Comparison of ENCODE assay signal across 28 cellular contexts in genomic region chr3:66363133-66363532, GRCh38.
A peak's percentile ranks its signal among the peaks of the same experiment; 100 is the strongest.
DNase-seq lines count a peak whose midpoint lies in the region; ATAC-seq and TF ChIP-seq lines count a peak whose summit lies in the region.
"Had no signal": no experiment of that assay in that cellular context is flagged by ENCODE, and none has a peak within 500 bp of the region (broad histone marks: within the 10 kb centered on the region; RNA-seq: fewer than 3 reads in every experiment).

No MANE protein-coding gene starts in this region.

- no peaks in the 10 kb centered on the region for H3K79me2 ChIP-seq in H9 (ENCODE audit: insufficient read depth, low read length)

- H3K14ac ChIP-seq in H9 (ENCODE audit: insufficient read depth, low read length): no peak overlapping the region

- ATAC-seq in GM21423 (IDR thresholded peaks at IDR 0.05; ENCODE audit: unreplicated experiment): no peak

- no peak overlapping the region for H3T11ph ChIP-seq in H9 (ENCODE audit: low read length)

- no peaks in the 10 kb centered on the region for H3K23me2 ChIP-seq in H9 (ENCODE audit: insufficient read length, low read depth, low read length, poor library complexity, severe bottlenecking)

- H3K27me3 ChIP-seq in H9 (ENCODE audit: insufficient read depth, low read length): no peaks in the 10 kb centered on the region
- H3K27me3 ChIP-seq: BLaER1 treated with 17β-estradiol and CSF1 and Interleukin-3, amounts not matched to agents 10 nM and 100 nM; neutrophil; testis; vagina had no signal

- H2BK12ac ChIP-seq in H9 (ENCODE audit: insufficient read length, low read depth, low read length): no peak overlapping the region

- no CpG with 5 or more reads among the region's 5 CpGs for WGBS in H9 (ENCODE audit: extremely low coverage, insufficient read length, low lambda C conversion rate)

- peaks cover 23 to 26% of the 10 kb centered on the region in 2 experiments for H3K4me1 Mint-ChIP-seq in H9
- H3K4me1 Mint-ChIP-seq in nephron: peaks cover 39% of the 10 kb centered on the region
- H3K4me1 Mint-ChIP-seq: activated naive CD8-positive, alpha-beta T cell treated with anti-CD3 and anti-CD28 coated beads, Interleukin-2, amount 10 ng/mL, durations not matched to agents 7 days and 5 days had no signal

- TF ChIP-seq CTCF in H9 (conservative IDR thresholded peaks at IDR 0.05): no peak
- no peak for TF ChIP-seq CTCF in fibroblast of villous mesenchyme (IDR thresholded peaks at IDR 0.05; ENCODE audit: insufficient read depth, low read depth, low read length)
- no peak for TF ChIP-seq CTCF in nephron (IDR thresholded peaks at IDR 0.05; ENCODE audit: unreplicated experiment in 3 of 3)

- H2AFZ ChIP-seq in H9 (ENCODE audit: low read length): no peak overlapping the region

- no peak overlapping the region for H2AK5ac ChIP-seq in H9 (ENCODE audit: insufficient read length, low read length)

- H3K9ac ChIP-seq in H9 (ENCODE audit: extremely low read depth, insufficient read length, low read length): no peak overlapping the region
- H3K9ac ChIP-seq: BLaER1 treated with 17β-estradiol and CSF1 and Interleukin-3, amounts not matched to agents 10 nM and 100 nM had no signal

- no peaks in the 10 kb centered on the region for H3K36me3 Mint-ChIP-seq in H9 (ENCODE audit: insufficient read depth in 1 of 3, low read depth in 3 of 3)
- H3K36me3 Mint-ChIP-seq in nephron (ENCODE audit: low read depth): peaks cover under 1% of the 10 kb centered on the region

- H3K9me3 Mint-ChIP-seq in H9 (no peaks in the 10 kb centered on the region), nephron (no peaks in the 10 kb centered on the region)
- H3K9me3 Mint-ChIP-seq: activated CD4-positive, alpha-beta memory T cell treated with anti-CD3 and anti-CD28 coated beads for 36 hours; activated naive CD8-positive, alpha-beta T cell treated with anti-CD3 and anti-CD28 coated beads, Interleukin-2, amount 10 ng/mL, durations not matched to agents 7 days and 5 days; immature natural killer cell had no signal

- H4K5ac ChIP-seq in H9 (ENCODE audit: insufficient read length, low read depth, low read length): no peak overlapping the region

- no peak overlapping the region for H3K4me2 ChIP-seq in H9 (ENCODE audit: insufficient read depth, insufficient read length, low read length)
- H3K4me2 ChIP-seq: BLaER1 treated with 17β-estradiol and CSF1 and Interleukin-3, amounts not matched to agents 10 nM and 100 nM had no signal

- DNase-seq in H9 (no peak), RPMI7951 (ENCODE audit: low read depth) (peak; percentile 34), fibroblast of villous mesenchyme (ENCODE audit: low read depth) (peak; percentile 85), NCI-H187 treated with DMSO at 0.1 percent for 48 hours (lab: John Stamatoyannopoulos, UW) (no peak), NCI-H524 treated with DMSO at 0.1 percent for 48 hours (lab: John Stamatoyannopoulos, UW) (no peak), putamen (ENCODE audit: low spot score) (no peak)
- DNase-seq: activated CD4-positive, alpha-beta memory T cell treated with anti-CD3 and anti-CD28 coated beads for 36 hours; activated naive CD8-positive, alpha-beta T cell treated with anti-CD3 and anti-CD28 coated beads, Interleukin-2, amount 10 ng/mL, durations not matched to agents 7 days and 5 days; COR-L47; DMS79; effector CD8-positive, alpha-beta T cell; erythroblast; foreskin melanocyte; GF-D8; hippocampal formation; immature natural killer cell; NCI-H1694 treated with DMSO at 0.1 percent for 48 hours; NCI-H2171 treated with DMSO at 0.1 percent for 48 hours; NCI-H524; stimulated activated CD4-positive, alpha-beta T cell treated with anti-CD3 and anti-CD28 coated beads, Interleukin-4, amount 100 ng/mL, for 24 hours; stimulated activated naive CD4-positive, alpha-beta T cell treated with Interleukin-2 at 50 U/mL for 16 hours; SW 1271; testis had no signal

- no peaks in the 10 kb centered on the region for H3K79me1 ChIP-seq in H9 (ENCODE audit: insufficient read depth, low read depth, low read length, poor library complexity, severe bottlenecking)

- H2BK5ac ChIP-seq in H9 (ENCODE audit: insufficient read length, low read length): no peak overlapping the region

- peaks cover 5% of the 10 kb centered on the region; the same call in 1 of the 2 replicates for H3K4me1 ChIP-seq in H9 (ENCODE audit: insufficient read depth, low read length)
- H3K4me1 ChIP-seq: testis, vagina had no signal

- H4K91ac ChIP-seq in H9 (ENCODE audit: insufficient read length, low read depth, low read length): no peak overlapping the region

- no peaks in the 10 kb centered on the region for H3K9me3 ChIP-seq in H9 (ENCODE audit: control insufficient read depth, low read depth, low read length)
- H3K9me3 ChIP-seq: BLaER1 treated with 17β-estradiol and CSF1 and Interleukin-3, amounts not matched to agents 10 nM and 100 nM; neutrophil; testis; vagina had no signal

- H3K56ac ChIP-seq in H9 (ENCODE audit: insufficient read length, low read depth, low read length): no peak overlapping the region

- H3K18ac ChIP-seq in H9 (ENCODE audit: insufficient read length, low read depth, low read length): no peak overlapping the region

- no peak overlapping the region for H3K27ac ChIP-seq in H9 (ENCODE audit: insufficient read length, low read depth, low read length)
- H3K27ac ChIP-seq: BLaER1 treated with 17β-estradiol and CSF1 and Interleukin-3, amounts not matched to agents 10 nM and 100 nM; neutrophil; testis; vagina had no signal

- H2BK15ac ChIP-seq in H9 (ENCODE audit: low read depth, low read length): 0 out of 2 replicates have a peak overlapping the region, but pooled peaks have one; percentile 12

- no peaks in the 10 kb centered on the region for H4K20me1 ChIP-seq in H9 (ENCODE audit: control insufficient read depth, insufficient read depth, insufficient read length)
- H4K20me1 ChIP-seq: BLaER1 treated with 17β-estradiol and CSF1 and Interleukin-3, amounts not matched to agents 10 nM and 100 nM had no signal

- peak overlapping the region in 1 of 3 experiments; percentile 59; a peak in 3 of 7 replicates for H3K27ac Mint-ChIP-seq in H9
- peak overlapping the region; percentile 0 to 78 (median 16) for H3K27ac Mint-ChIP-seq in nephron
- H3K27ac Mint-ChIP-seq: activated CD4-positive, alpha-beta memory T cell treated with anti-CD3 and anti-CD28 coated beads for 36 hours; activated naive CD8-positive, alpha-beta T cell treated with anti-CD3 and anti-CD28 coated beads, Interleukin-2, amount 10 ng/mL, durations not matched to agents 7 days and 5 days had no signal

- no peak overlapping the region for H3K4ac ChIP-seq in H9 (ENCODE audit: low read depth, low read length)

- H2BK20ac ChIP-seq in H9 (ENCODE audit: low read depth, low read length, poor library complexity, severe bottlenecking): no peak overlapping the region

- H3K4me3 ChIP-seq in fibroblast of villous mesenchyme (ENCODE audit: low read depth, low read length): no peak overlapping the region
- H3K4me3 ChIP-seq: BLaER1 treated with 17β-estradiol and CSF1 and Interleukin-3, amounts not matched to agents 10 nM and 100 nM; testis; vagina had no signal

- H3K4me3 Mint-ChIP-seq in H9 (no peak overlapping the region), nephron (no peak overlapping the region)
- H3K4me3 Mint-ChIP-seq: activated CD4-positive, alpha-beta memory T cell treated with anti-CD3 and anti-CD28 coated beads for 36 hours; activated naive CD8-positive, alpha-beta T cell treated with anti-CD3 and anti-CD28 coated beads, Interleukin-2, amount 10 ng/mL, durations not matched to agents 7 days and 5 days; immature natural killer cell had no signal

- H3K23ac ChIP-seq in H9 (ENCODE audit: insufficient read length, low read depth, low read length): no peak overlapping the region

- H4K8ac ChIP-seq in H9 (replicated peaks; ENCODE audit: insufficient read length, low read depth, low read length): no peak overlapping the region

- no peak overlapping the region for H2BK120ac ChIP-seq in H9 (ENCODE audit: low read depth, low read length, poor library complexity, severe bottlenecking)

- H3K27me3 Mint-ChIP-seq in H9 (ENCODE audit: low read depth) (no peaks in the 10 kb centered on the region), nephron (ENCODE audit: low read depth) (no peaks in the 10 kb centered on the region)
- H3K27me3 Mint-ChIP-seq: activated CD4-positive, alpha-beta memory T cell treated with anti-CD3 and anti-CD28 coated beads for 36 hours; activated naive CD8-positive, alpha-beta T cell treated with anti-CD3 and anti-CD28 coated beads, Interleukin-2, amount 10 ng/mL, durations not matched to agents 7 days and 5 days had no signal

Comparison
In these comparisons a context has a peak if more than half of its experiments do, and no peak if none do; other contexts are left out.
1. DNase-seq: peak in RPMI7951 (single experiment) and fibroblast of villous mesenchyme (single experiment); none in H9 (single experiment), NCI-H187 treated with DMSO at 0.1 percent for 48 hours (single experiment), NCI-H524 treated with DMSO at 0.1 percent for 48 hours (single experiment) and putamen (single experiment).